Comparison of ENCODE assay signal across 8 cellular contexts in the genomic region with DNA sequence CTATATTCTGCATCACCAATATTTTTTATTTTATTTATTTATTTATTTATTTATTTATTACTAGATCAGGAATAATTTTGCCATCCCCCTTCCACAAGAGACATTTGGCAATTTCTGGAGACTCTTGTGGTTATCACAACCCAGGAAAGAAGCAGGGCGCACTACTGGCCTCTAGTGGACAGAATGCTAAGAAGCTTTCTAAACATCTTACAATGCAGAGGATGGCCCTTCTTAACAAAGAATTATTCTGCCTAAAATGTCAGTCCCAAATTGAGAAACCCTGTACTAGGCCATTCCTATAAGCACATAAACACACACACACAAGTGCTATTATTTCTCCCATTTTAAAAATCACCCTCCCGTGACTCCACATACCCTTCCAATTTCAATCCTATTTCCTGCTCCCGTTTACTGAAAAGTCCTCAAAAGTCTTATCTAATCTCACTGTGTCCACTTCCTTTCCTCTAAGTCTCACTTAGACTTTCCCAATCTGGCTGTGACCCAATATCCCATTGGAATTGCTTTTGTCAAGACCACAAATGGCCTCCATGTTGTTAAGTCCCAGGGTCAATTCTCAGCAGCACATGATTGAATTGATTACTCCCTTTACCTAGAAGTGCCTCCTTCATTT. TPM values are rescaled to one million over a fixed set of nuclear protein-coding genes. Genes with fewer than 3 reads are reported as not detected.
DNase-seq lines count a peak whose midpoint lies in the region; ATAC-seq and TF ChIP-seq lines count a peak whose summit lies in the region.

No MANE protein-coding gene starts in this region.

- H3K9me3 Mint-ChIP-seq in H9 = no peaks in the 10 kb centered on the region
- H3K9me3 Mint-ChIP-seq in naive B cell = no peaks in the 10 kb centered on the region

- no peak overlapping the region for H2BK12ac ChIP-seq in H9 (ENCODE audit: insufficient read length, low read depth, low read length)

- H3K27me3 ChIP-seq in H9 (ENCODE audit: insufficient read depth, low read length) (no peaks in the 10 kb centered on the region), stomach (no peaks in the 10 kb centered on the region)

- TF ChIP-seq EP300 in stomach (IDR thresholded peaks at IDR 0.05) = no peak

- H3K14ac ChIP-seq in H9 (ENCODE audit: insufficient read depth, low read length) = no peak overlapping the region

- H3K4me3 Mint-ChIP-seq in H9 (no peak overlapping the region), naive B cell (no peak overlapping the region)

- no peak overlapping the region for H3K4me3 ChIP-seq in epithelial cell of proximal tubule (ENCODE audit: low read depth, low read length)
- no peak overlapping the region for H3K4me3 ChIP-seq in stomach

- no peak overlapping the region for H3K27ac ChIP-seq in C4-2B
- no peak overlapping the region for H3K27ac ChIP-seq in H9 (ENCODE audit: insufficient read length, low read depth, low read length)
- H3K27ac ChIP-seq in stomach = no peak overlapping the region

- no peak overlapping the region for H3K18ac ChIP-seq in H9 (ENCODE audit: insufficient read length, low read depth, low read length)

- H3K23ac ChIP-seq in H9 (ENCODE audit: insufficient read length, low read depth, low read length) = no peak overlapping the region

- no peak overlapping the region for H3K4me2 ChIP-seq in H9 (ENCODE audit: insufficient read depth, insufficient read length, low read length)

- H3K36me3 Mint-ChIP-seq in H9 (ENCODE audit: insufficient read depth in 1 of 3, low read depth in 3 of 3) (no peaks in the 10 kb centered on the region), naive B cell (no peaks in the 10 kb centered on the region)

- H4K91ac ChIP-seq in H9 (ENCODE audit: insufficient read length, low read depth, low read length) = no peak overlapping the region

- no peak overlapping the region for H3K9ac ChIP-seq in H9 (ENCODE audit: extremely low read depth, insufficient read length, low read length)

- no peaks in the 10 kb centered on the region for H3K4me1 Mint-ChIP-seq in H9
- no peaks in the 10 kb centered on the region for H3K4me1 Mint-ChIP-seq in naive B cell

- no peak overlapping the region for H3K27ac Mint-ChIP-seq in H9
- H3K27ac Mint-ChIP-seq in naive B cell = no peak overlapping the region

- no peak overlapping the region for H3K56ac ChIP-seq in H9 (ENCODE audit: insufficient read length, low read depth, low read length)

- no peak overlapping the region for H3K4ac ChIP-seq in H9 (ENCODE audit: low read depth, low read length)

- no peak for TF ChIP-seq POLR2A in stomach (IDR thresholded peaks at IDR 0.05)

- H2BK120ac ChIP-seq in H9 (ENCODE audit: low read depth, low read length, poor library complexity, severe bottlenecking) = no peak overlapping the region

- H3K79me2 ChIP-seq in H9 (ENCODE audit: insufficient read depth, low read length) = no peaks in the 10 kb centered on the region

- no peak overlapping the region for H4K5ac ChIP-seq in H9 (ENCODE audit: insufficient read length, low read depth, low read length)

- no peak overlapping the region for H2BK15ac ChIP-seq in H9 (ENCODE audit: low read depth, low read length)

- H2AK5ac ChIP-seq in H9 (ENCODE audit: insufficient read length, low read length) = no peak overlapping the region

- no CpG with 5 or more reads among the region's 3 CpGs for WGBS in H9 (ENCODE audit: extremely low coverage, insufficient read length, low lambda C conversion rate)
- 11 to 29% (median 15%) methylated on average over 3 of the region's 3 CpGs for WGBS in stomach, 5 donors

- no peak overlapping the region for H2AFZ ChIP-seq in H9 (ENCODE audit: low read length)

- no peaks in the 10 kb centered on the region for H3K9me3 ChIP-seq in H9 (ENCODE audit: control insufficient read depth, low read depth, low read length)
- no peaks in the 10 kb centered on the region for H3K9me3 ChIP-seq in stomach

- TF ChIP-seq CTCF in C4-2B (conservative IDR thresholded peaks at IDR 0.05) = peak; percentile 93
- peak; percentile 95 for TF ChIP-seq CTCF in H9 (conservative IDR thresholded peaks at IDR 0.05)
- peak; percentile 94 for TF ChIP-seq CTCF in epithelial cell of proximal tubule (conservative IDR thresholded peaks at IDR 0.05; ENCODE audit: low read depth, low read length)
- TF ChIP-seq CTCF in stomach (IDR thresholded peaks at IDR 0.05) = peak in 5 of 7 experiments; percentile 44 to 78 (median 62)

- H3K4me1 ChIP-seq in H9 (ENCODE audit: insufficient read depth, low read length) = no peaks in the 10 kb centered on the region
- peaks cover 0 to 4% (median 0%) of the 10 kb centered on the region in 4 donors for H3K4me1 ChIP-seq in stomach

- H2BK20ac ChIP-seq in H9 (ENCODE audit: low read depth, low read length, poor library complexity, severe bottlenecking) = no peak overlapping the region

- intact Hi-C loops in stomach (cut with DNase I; ENCODE audit: low total_unique reads) = no loop called here

- ATAC-seq in naive B cell (ENCODE audit: low read depth in 2 of 2) (peak in 1 of 2 donors; percentile 44), HG03457 (IDR thresholded peaks at IDR 0.05; ENCODE audit: unreplicated experiment) (no peak)

- H4K20me1 ChIP-seq in H9 (ENCODE audit: control insufficient read depth, insufficient read depth, insufficient read length) = no peaks in the 10 kb centered on the region

- H3T11ph ChIP-seq in H9 (ENCODE audit: low read length) = no peak overlapping the region

- no peak overlapping the region for H4K8ac ChIP-seq in H9 (replicated peaks; ENCODE audit: insufficient read length, low read depth, low read length)

- no peaks in the 10 kb centered on the region for H3K79me1 ChIP-seq in H9 (ENCODE audit: insufficient read depth, low read depth, low read length, poor library complexity, severe bottlenecking)

- H3K27me3 Mint-ChIP-seq in H9 (ENCODE audit: low read depth) = no peaks in the 10 kb centered on the region
- H3K27me3 Mint-ChIP-seq in naive B cell = peaks cover 0 to 8% (median 4%) of the 10 kb centered on the region in 3 donors

- DNase-seq in H9 (peak; percentile 56), NCI-H748 treated with DMSO at 0.1 percent for 48 hours (lab: John Stamatoyannopoulos, UW) (peak; percentile 36), epithelial cell of proximal tubule (ENCODE audit: low read depth) (peak; percentile 10), naive B cell (peak; percentile 24), stomach (peak; percentile 69)
- peak; percentile 3 to 27 for DNase-seq in activated CD8-positive, alpha-beta memory T cell treated with anti-CD3 and anti-CD28 coated beads for 1 hour (ENCODE audit: extremely low read depth in 1 of 2, low read depth in 1 of 2)

- no peaks in the 10 kb centered on the region for H3K23me2 ChIP-seq in H9 (ENCODE audit: insufficient read length, low read depth, low read length, poor library complexity, severe bottlenecking)

- H3K36me3 ChIP-seq in stomach = no peaks in the 10 kb centered on the region

- no peak overlapping the region for H2BK5ac ChIP-seq in H9 (ENCODE audit: insufficient read length, low read length)

RNA-seq across cellular contexts. Expression of gene RNF11, which starts 43.7 kb away (rescaled TPM):
- total RNA-seq in H9 (2021) = 55.1 and 55.8 TPM in 2 replicates
- 54.5 and 81.4 TPM in 2 replicates for total RNA-seq in epithelial cell of proximal tubule
- 10 to 100 TPM in 2 of 6 donors, 1 to 10 TPM in 4; 5.4 to 14.3 (median 8.3) TPM for polyA plus RNA-seq in naive B cell (ENCODE audit: low read depth in 6 of 6)
- 100 to 1,000 TPM in 3 of 5 donors, 10 to 100 TPM in 2; 43.5 to 120 (median 107) TPM for total RNA-seq in stomach
- polyA plus RNA-seq in stomach = 10 to 100 TPM; 34.6 to 78.2 (median 70.7) TPM

Comparison
In these comparisons a context has a peak if more than half of its experiments do, and no peak if none do; other contexts are left out.
1. DNase-seq: peak in every context shown above with its lines; median percentile 69 in stomach; 56 in H9; 36 in NCI-H748 treated with DMSO at 0.1 percent for 48 hours; 24 in naive B cell; 15 in activated CD8-positive, alpha-beta memory T cell treated with anti-CD3 and anti-CD28 coated beads for 1 hour; 10 in epithelial cell of proximal tubule.